ENCODE assay signal across 2 cellular contexts in the genomic region with DNA sequence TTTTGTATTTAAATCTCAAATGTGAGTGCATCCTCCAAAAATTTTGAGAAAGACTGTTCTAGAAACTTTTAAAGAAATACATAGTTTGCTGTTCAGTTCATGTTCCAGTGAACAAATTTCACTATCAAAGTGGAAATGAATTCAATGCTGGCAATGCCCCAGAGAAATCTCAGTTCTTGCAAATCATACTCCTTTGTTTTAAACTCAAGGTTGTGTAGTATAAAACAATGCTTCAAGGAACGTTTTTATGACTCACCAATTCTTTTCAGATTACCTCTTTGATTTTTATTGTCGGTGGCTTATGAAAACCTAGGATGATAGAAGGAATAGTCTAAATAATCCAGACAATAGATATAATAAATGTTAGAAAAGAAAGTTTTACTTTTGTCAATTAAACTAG.
TF ChIP-seq lines count a peak whose summit lies in the region.

No MANE protein-coding gene starts in this region.

TF ChIP-seq in SK-N-SH treated with all-trans-retinoic acid at 6 μM for 48 hours, 23 proteins besides CTCF, POLR2A, EP300 and RAD21:
- no peak for TF ChIP-seq ZC3H10 (CRISPR knock-in tag; IDR thresholded peaks at IDR 0.05)
TF ChIP-seq in SK-N-SH treated with all-trans-retinoic acid at 6 μM for 48 hours: peak in this region for 0.

TF ChIP-seq in endothelial cell of umbilical vein, 7 proteins besides CTCF, POLR2A, EP300 and RAD21:
- TF ChIP-seq MYC (IDR thresholded peaks at IDR 0.05; ENCODE audit: low read depth, low read length) = no peak
- peak; percentile 86 for TF ChIP-seq JUN (IDR thresholded peaks at IDR 0.05; ENCODE audit: borderline replicate concordance, insufficient read depth, insufficient read length, low read depth)
- peak; percentile 65 for TF ChIP-seq FOS (IDR thresholded peaks at IDR 0.05; ENCODE audit: borderline replicate concordance, insufficient read depth, low read length)
- no peak for TF ChIP-seq POLR2AphosphoS5 (IDR thresholded peaks at IDR 0.05; ENCODE audit: insufficient read depth, low read depth, low read length)
- TF ChIP-seq, protein P1, sequence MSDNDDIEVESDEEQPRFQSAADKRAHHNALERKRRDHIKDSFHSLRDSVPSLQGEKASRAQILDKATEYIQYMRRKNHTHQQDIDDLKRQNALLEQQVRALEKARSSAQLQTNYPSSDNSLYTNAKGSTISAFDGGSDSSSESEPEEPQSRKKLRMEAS (IDR thresholded peaks at IDR 0.05; ENCODE audit: insufficient read depth, insufficient read length) = no peak
- no peak for TF ChIP-seq EZH2 (IDR thresholded peaks at IDR 0.05; ENCODE audit: borderline replicate concordance, low read depth, low read length, severe bottlenecking)
